In genomic region chr17:48023408-48024148, GRCh38 we compare ENCODE assay signal across 8 cellular contexts. TPM values are rescaled to one million over a fixed set of nuclear protein-coding genes. Genes with fewer than 3 reads are reported as not detected.
A peak's percentile ranks its signal among the peaks of the same experiment; 100 is the strongest.
DNase-seq lines count a peak whose midpoint lies in the region; ATAC-seq, FAIRE-seq and TF ChIP-seq lines count a peak whose summit lies in the region.

No MANE protein-coding gene starts in this region.

- DNase-seq in 8988T: peak; percentile 88
- DNase-seq in GM23248: peak; percentile 95
- DNase-seq in NCI-H2227 treated with DMSO at 0.1 percent for 48 hours (lab: John Stamatoyannopoulos, UW): peak; percentile 90
- peak; percentile 57 for DNase-seq in activated CD4-positive, alpha-beta T cell treated with anti-CD3 and anti-CD28 coated beads for 48 hours
- peak; percentile 50 for DNase-seq in HepG2 (ENCODE audit: low spot score)
- peak; percentile 43 for DNase-seq in stimulated activated CD4-positive, alpha-beta T cell treated with anti-CD3 and anti-CD28 coated beads, Interleukin-4, amount 100 ng/mL, for 1 hour

- H3K27me3 ChIP-seq in GM23248 (replicated peaks; ENCODE audit: insufficient read depth) (no peaks in the 10 kb centered on the region), ectodermal cell (ENCODE audit: control insufficient read depth, insufficient read depth, low read length, poor library complexity, severe bottlenecking) (peaks cover 20% of the 10 kb centered on the region), HepG2 (ENCODE audit: control insufficient read depth in 1 of 2, insufficient read depth in 2 of 2, low read length in 2 of 2) (peaks cover 4 to 29% of the 10 kb centered on the region in 2 experiments)

- H3F3A ChIP-seq in GM23248 (ENCODE audit: insufficient read depth): peaks cover 29% of the 10 kb centered on the region

- POLR2A ChIA-PET in HepG2 (lab: Yijun Ruan, JAX): no interaction called here

- no peak for FAIRE-seq in HepG2 (lab: Jason Lieb, UNC)

- H3K79me2 ChIP-seq in GM23248 (ENCODE audit: insufficient read depth): no peaks in the 10 kb centered on the region
- no peaks in the 10 kb centered on the region for H3K79me2 ChIP-seq in HepG2 (ENCODE audit: insufficient read depth, low read length)

- TF ChIP-seq EP300 in HepG2 (IDR thresholded peaks at IDR 0.05; ENCODE audit: low read depth in 2 of 2, low read length in 2 of 2) (no peak), HepG2 (CRISPR knock-in tag; IDR thresholded peaks at IDR 0.05; ENCODE audit: borderline replicate concordance) (no peak)

- WGBS in GM23248 (ENCODE audit: low coverage in 1 of 2, low lambda C conversion rate in 2 of 2, missing lambda C conversion rate in 2 of 2), 2 experiments: 1 to 3% methylated on average over 50 to 53 of the region's 53 CpGs
- 0 to 1% methylated on average over 53 of the region's 53 CpGs for WGBS in ectodermal cell, 2 experiments
- WGBS in HepG2 (ENCODE audit: low lambda C conversion rate): 1% methylated on average over 19 of the region's 53 CpGs

- H4K20me1 ChIP-seq in GM23248 (ENCODE audit: insufficient read depth) (no peaks in the 10 kb centered on the region), HepG2 (ENCODE audit: insufficient read depth, low read length) (no peaks in the 10 kb centered on the region)

- in situ Hi-C loops in GM23248 (cut with MboI): no loop called here
- in situ Hi-C loops in HepG2 (cut with HindIII; ENCODE audit: extremely low pct_ligation_motif_present, low pct_unique_long_range_greater_than_20kb): loop anchor here (10.0 kb wide), 1 partner anchor 351 kb away; no protein-coding TSS in a partner anchor

- H3K4me3 ChIP-seq in GM23248 (peak overlapping the region; percentile 78), ectodermal cell (ENCODE audit: insufficient read depth, low read depth, low read length) (peak overlapping the region; percentile 44), HepG2 (replicated peaks in 1 of 3; ENCODE audit: insufficient read depth in 1 of 3, low read depth in 2 of 3, low read length in 3 of 3) (peak overlapping the region; percentile 44 to 77 (median 56))

- H3K36me3 ChIP-seq in GM23248 (ENCODE audit: low read depth) (no peaks in the 10 kb centered on the region), ectodermal cell (ENCODE audit: control insufficient read depth, insufficient read depth, low read length) (no peaks in the 10 kb centered on the region), HepG2 (replicated peaks in 1 of 2; ENCODE audit: control insufficient read depth in 1 of 2, insufficient read depth in 2 of 2, low read length in 2 of 2) (no peaks in the 10 kb centered on the region)

- H3K9ac ChIP-seq in GM23248 (peak overlapping the region; percentile 85), HepG2 (ENCODE audit: insufficient read depth, low read depth, low read length) (peak overlapping the region; percentile 6; the same call in 1 of the 2 replicates)

- no peaks in the 10 kb centered on the region for H3K9me3 ChIP-seq in GM23248 (ENCODE audit: low read depth)
- no peaks in the 10 kb centered on the region for H3K9me3 ChIP-seq in ectodermal cell (ENCODE audit: control insufficient read depth, low read length)
- no peaks in the 10 kb centered on the region for H3K9me3 ChIP-seq in HepG2 (ENCODE audit: low read length)

- H3K27ac ChIP-seq in GM23248: peak overlapping the region; percentile 88
- H3K27ac ChIP-seq in ectodermal cell (ENCODE audit: insufficient read depth, low read depth, low read length, poor library complexity, severe bottlenecking): peak overlapping the region; percentile 60
- H3K27ac ChIP-seq in HepG2 (ENCODE audit: extremely low read length, insufficient read depth, low read length): no peak overlapping the region

- TF ChIP-seq POLR2A in HepG2 (IDR thresholded peaks at IDR 0.05; ENCODE audit: insufficient read depth in 1 of 2, low read depth in 2 of 2, low read length in 2 of 2): no peak

- no peaks in the 10 kb centered on the region for H3K9me2 ChIP-seq in GM23248 (ENCODE audit: insufficient read depth)

- CTCF ChIA-PET in HepG2 (lab: Yijun Ruan, JAX; ENCODE audit: low intra/inter-chr PET ratio, low total read pairs): no interaction called here

- TF ChIP-seq CTCF in HepG2 (CRISPR knock-in tag; IDR thresholded peaks at IDR 0.05): no peak; the same call in none of the 2 replicates

- H3K4me1 ChIP-seq in GM23248 (ENCODE audit: insufficient read depth) (peaks cover 26% of the 10 kb centered on the region), ectodermal cell (ENCODE audit: control insufficient read depth, insufficient read depth, low read length) (peaks cover 27% of the 10 kb centered on the region), HepG2 (ENCODE audit: insufficient read depth, low read length) (peaks cover 41% of the 10 kb centered on the region)

- H2AFZ ChIP-seq in GM23248: peak overlapping the region; percentile 77
- no peak overlapping the region for H2AFZ ChIP-seq in HepG2 (ENCODE audit: low read length)

- intact Hi-C loops in HepG2 (cut with micrococcal nuclease; ENCODE audit: unreplicated experiment): loop anchor here (2.0 to 10.0 kb wide), 3 partner anchors 77 to 431 kb away; partner anchors contain the start of genes CBX1 and SP2

- TF ChIP-seq RAD21 in HepG2 (CRISPR knock-in tag; IDR thresholded peaks at IDR 0.05): no peak

- ATAC-seq in HepG2: peak; percentile 57
- ATAC-seq in GM19324 (IDR thresholded peaks at IDR 0.05; ENCODE audit: low FRiP score, unreplicated experiment): no peak

- H3K4me2 ChIP-seq in GM23248 (ENCODE audit: unreplicated experiment) (peak overlapping the region; percentile 98), HepG2 (ENCODE audit: low read depth, low read length) (peak overlapping the region; percentile 90)

- BruUV-seq in HepG2 (replicated peaks; lab: Mats Ljungman, UMichigan): no TSS peak

RNA-seq across cellular contexts. Expression of gene COPZ2, which starts 14.0 kb away (rescaled TPM):
- total RNA-seq in GM23248 (2014; rRNA removed; shearing (Covaris generic)): 148 and 179 TPM in 2 replicates
- polyA plus RNA-seq in GM23248 (2016; fragmentation: Nextera tagmentation; extraction: Ambion mirVana): 399 and 401 TPM in 2 replicates
- polyA plus RNA-seq in ectodermal cell (2013, experiment 1 of 4): 1.5 TPM
- 0.69 TPM for polyA plus RNA-seq in ectodermal cell (2013, experiment 2 of 4)
- polyA plus RNA-seq in ectodermal cell (2013, experiment 3 of 4): 0.96 TPM
- polyA plus RNA-seq in ectodermal cell (2013, experiment 4 of 4): 2.1 TPM
- total RNA-seq in HepG2 (2016; rRNA removed; fragmentation: Illumina TruSeq; extraction: Trizol): 0.74 and 1.5 TPM in 2 replicates
- 0.81 and 1.5 TPM in 2 replicates for total RNA-seq in HepG2 (2016; cell fraction: cytosol; rRNA removed; fragmentation: Illumina TruSeq; extraction: Trizol; ENCODE audit: low read depth)
- 0.91 TPM in 1 of 2 replicates, not detected in the other for total RNA-seq in HepG2 (2016; cell fraction: insoluble cytoplasmic fraction; rRNA removed; fragmentation: Illumina TruSeq; extraction: Trizol)
- 0.96 and 1.8 TPM in 2 replicates for total RNA-seq in HepG2 (2016; cell fraction: membrane; rRNA removed; fragmentation: Illumina TruSeq; extraction: Trizol)
- total RNA-seq in HepG2 (2016; cell fraction: nucleus; rRNA removed; fragmentation: Illumina TruSeq; extraction: Trizol): 1.4 TPM in 1 of 2 replicates, not detected in the other
- polyA plus RNA-seq in HepG2 (2011; rRNA removed): 0.48 and 0.61 TPM in 2 replicates
- polyA plus RNA-seq in HepG2 (2011; cell fraction: cytosol; rRNA removed): 0.48 and 0.96 TPM in 2 replicates
- polyA plus RNA-seq in HepG2 (2011; cell fraction: nucleus; rRNA removed): 0.68 and 0.90 TPM in 2 replicates
- polyA plus RNA-seq in HepG2 (2012): 0.63 and 1.8 TPM in 2 replicates
- polyA plus RNA-seq in HepG2 (2016; cell fraction: cytosol; fragmentation: Illumina TruSeq; extraction: Trizol; ENCODE audit: low read depth): 2.3 and 2.4 TPM in 2 replicates
- 0.87 and 4.9 TPM in 2 replicates for polyA plus RNA-seq in HepG2 (2016; cell fraction: insoluble cytoplasmic fraction; fragmentation: Illumina TruSeq; extraction: Trizol; ENCODE audit: low read depth)
- polyA plus RNA-seq in HepG2 (2016; cell fraction: membrane; fragmentation: Illumina TruSeq; extraction: Trizol; ENCODE audit: low read depth): 1.1 and 2.1 TPM in 2 replicates
- polyA plus RNA-seq in HepG2 (2016; cell fraction: nucleus; fragmentation: Illumina TruSeq; extraction: Trizol; ENCODE audit: insufficient read depth, low read depth): 2.4 TPM in 1 of 2 replicates, not detected in the other
- 0.50 and 0.94 TPM in 2 replicates for polyA minus RNA-seq in HepG2 (2011; rRNA and poly(A)+ RNA removed; ENCODE audit: low replicate concordance)
- not detected in 2 replicates for polyA minus RNA-seq in HepG2 (2011; cell fraction: cytosol; rRNA and poly(A)+ RNA removed)
- polyA minus RNA-seq in HepG2 (2011; cell fraction: nucleus; rRNA and poly(A)+ RNA removed): 0.77 TPM in 1 of 2 replicates, not detected in the other

RNA-seq across cellular contexts. Expression of gene NFE2L1, which starts 24.6 kb away (rescaled TPM):
- 65.6 and 66.4 TPM in 2 replicates for total RNA-seq in GM23248 (2014; rRNA removed; shearing (Covaris generic))
- polyA plus RNA-seq in GM23248 (2016; fragmentation: Nextera tagmentation; extraction: Ambion mirVana) (28.0 and 31.4 TPM in 2 replicates), HepG2 (2011; rRNA removed) (234 and 278 TPM in 2 replicates)
- 140 TPM for polyA plus RNA-seq in ectodermal cell (2013, experiment 1 of 4)
- polyA plus RNA-seq in ectodermal cell (2013, experiment 2 of 4): 152 TPM
- 101 TPM for polyA plus RNA-seq in ectodermal cell (2013, experiment 3 of 4)
- 109 TPM for polyA plus RNA-seq in ectodermal cell (2013, experiment 4 of 4)
- total RNA-seq in HepG2 (2016; rRNA removed; fragmentation: Illumina TruSeq; extraction: Trizol): 53.7 and 67.0 TPM in 2 replicates
- total RNA-seq in HepG2 (2016; cell fraction: cytosol; rRNA removed; fragmentation: Illumina TruSeq; extraction: Trizol; ENCODE audit: low read depth): 4.7 and 5.3 TPM in 2 replicates
- 48.3 and 75.7 TPM in 2 replicates for total RNA-seq in HepG2 (2016; cell fraction: insoluble cytoplasmic fraction; rRNA removed; fragmentation: Illumina TruSeq; extraction: Trizol)
- total RNA-seq in HepG2 (2016; cell fraction: membrane; rRNA removed; fragmentation: Illumina TruSeq; extraction: Trizol): 18.1 and 20.9 TPM in 2 replicates
- total RNA-seq in HepG2 (2016; cell fraction: nucleus; rRNA removed; fragmentation: Illumina TruSeq; extraction: Trizol): 60.7 and 74.8 TPM in 2 replicates
- polyA plus RNA-seq in HepG2 (2011; cell fraction: cytosol; rRNA removed): 165 and 176 TPM in 2 replicates
- polyA plus RNA-seq in HepG2 (2011; cell fraction: nucleus; rRNA removed): 160 and 175 TPM in 2 replicates
- 180 and 241 TPM in 2 replicates for polyA plus RNA-seq in HepG2 (2012)
- polyA plus RNA-seq in HepG2 (2016; cell fraction: cytosol; fragmentation: Illumina TruSeq; extraction: Trizol; ENCODE audit: low read depth): 4.2 and 4.4 TPM in 2 replicates
- polyA plus RNA-seq in HepG2 (2016; cell fraction: insoluble cytoplasmic fraction; fragmentation: Illumina TruSeq; extraction: Trizol; ENCODE audit: low read depth): 37.5 and 44.9 TPM in 2 replicates
- polyA plus RNA-seq in HepG2 (2016; cell fraction: membrane; fragmentation: Illumina TruSeq; extraction: Trizol; ENCODE audit: low read depth): 11.3 and 11.8 TPM in 2 replicates
- 92.7 and 103 TPM in 2 replicates for polyA plus RNA-seq in HepG2 (2016; cell fraction: nucleus; fragmentation: Illumina TruSeq; extraction: Trizol; ENCODE audit: insufficient read depth, low read depth)
- polyA minus RNA-seq in HepG2 (2011; rRNA and poly(A)+ RNA removed; ENCODE audit: low replicate concordance): 108 and 333 TPM in 2 replicates
- 114 and 124 TPM in 2 replicates for polyA minus RNA-seq in HepG2 (2011; cell fraction: cytosol; rRNA and poly(A)+ RNA removed)
- 57.3 and 65.6 TPM in 2 replicates for polyA minus RNA-seq in HepG2 (2011; cell fraction: nucleus; rRNA and poly(A)+ RNA removed)

RNA-seq across cellular contexts. Expression of gene CDK5RAP3, which starts 52.7 kb away (rescaled TPM):
- 61.7 and 80.8 TPM in 2 replicates for total RNA-seq in GM23248 (2014; rRNA removed; shearing (Covaris generic))
- polyA plus RNA-seq in GM23248 (2016; fragmentation: Nextera tagmentation; extraction: Ambion mirVana): 81.6 and 92.2 TPM in 2 replicates
- 287 TPM for polyA plus RNA-seq in ectodermal cell (2013, experiment 1 of 4)
- 274 TPM for polyA plus RNA-seq in ectodermal cell (2013, experiment 2 of 4)
- 213 TPM for polyA plus RNA-seq in ectodermal cell (2013, experiment 3 of 4)
- 230 TPM for polyA plus RNA-seq in ectodermal cell (2013, experiment 4 of 4)
- total RNA-seq in HepG2 (2016; rRNA removed; fragmentation: Illumina TruSeq; extraction: Trizol): 86.8 and 128 TPM in 2 replicates
- total RNA-seq in HepG2 (2016; cell fraction: cytosol; rRNA removed; fragmentation: Illumina TruSeq; extraction: Trizol; ENCODE audit: low read depth): 13.1 and 20.6 TPM in 2 replicates
- total RNA-seq in HepG2 (2016; cell fraction: insoluble cytoplasmic fraction; rRNA removed; fragmentation: Illumina TruSeq; extraction: Trizol): 90.9 and 132 TPM in 2 replicates
- total RNA-seq in HepG2 (2016; cell fraction: membrane; rRNA removed; fragmentation: Illumina TruSeq; extraction: Trizol): 26.2 and 30.9 TPM in 2 replicates
- total RNA-seq in HepG2 (2016; cell fraction: nucleus; rRNA removed; fragmentation: Illumina TruSeq; extraction: Trizol): 159 and 187 TPM in 2 replicates
- 154 and 183 TPM in 2 replicates for polyA plus RNA-seq in HepG2 (2011; rRNA removed)
- 59.3 and 67.0 TPM in 2 replicates for polyA plus RNA-seq in HepG2 (2011; cell fraction: cytosol; rRNA removed)
- polyA plus RNA-seq in HepG2 (2011; cell fraction: nucleus; rRNA removed): 2,013 and 2,090 TPM in 2 replicates
- 136 and 152 TPM in 2 replicates for polyA plus RNA-seq in HepG2 (2012)
- 10.8 and 13.3 TPM in 2 replicates for polyA plus RNA-seq in HepG2 (2016; cell fraction: cytosol; fragmentation: Illumina TruSeq; extraction: Trizol; ENCODE audit: low read depth)
- polyA plus RNA-seq in HepG2 (2016; cell fraction: insoluble cytoplasmic fraction; fragmentation: Illumina TruSeq; extraction: Trizol; ENCODE audit: low read depth): 72.7 and 80.7 TPM in 2 replicates
- 16.6 and 19.4 TPM in 2 replicates for polyA plus RNA-seq in HepG2 (2016; cell fraction: membrane; fragmentation: Illumina TruSeq; extraction: Trizol; ENCODE audit: low read depth)
- 373 and 385 TPM in 2 replicates for polyA plus RNA-seq in HepG2 (2016; cell fraction: nucleus; fragmentation: Illumina TruSeq; extraction: Trizol; ENCODE audit: insufficient read depth, low read depth)
- 116 and 143 TPM in 2 replicates for polyA minus RNA-seq in HepG2 (2011; rRNA and poly(A)+ RNA removed; ENCODE audit: low replicate concordance)
- polyA minus RNA-seq in HepG2 (2011; cell fraction: cytosol; rRNA and poly(A)+ RNA removed): 25.7 and 29.3 TPM in 2 replicates
- 252 and 268 TPM in 2 replicates for polyA minus RNA-seq in HepG2 (2011; cell fraction: nucleus; rRNA and poly(A)+ RNA removed)

Comparison
In these comparisons a context has a peak if more than half of its experiments do, and no peak if none do; other contexts are left out.
1. DNase-seq: peak in every context shown above with its lines; median percentile 95 in GM23248; 90 in NCI-H2227 treated with DMSO at 0.1 percent for 48 hours; 88 in 8988T; 57 in activated CD4-positive, alpha-beta T cell treated with anti-CD3 and anti-CD28 coated beads for 48 hours; 50 in HepG2; 43 in stimulated activated CD4-positive, alpha-beta T cell treated with anti-CD3 and anti-CD28 coated beads, Interleukin-4, amount 100 ng/mL, for 1 hour.
2. RNA of gene COPZ2, which starts 14.0 kb away (total RNA-seq): 148 to 179 TPM in GM23248; 0.74 to 1.8 TPM in HepG2; every median in the first group is over 10 times any median in the second.
3. Peak in every context shown above with its lines, with median percentiles within 50 percentile points of each other: H3K4me3 ChIP-seq.